Comparison of ENCODE assay signal across 15 cellular contexts in the genomic region with DNA sequence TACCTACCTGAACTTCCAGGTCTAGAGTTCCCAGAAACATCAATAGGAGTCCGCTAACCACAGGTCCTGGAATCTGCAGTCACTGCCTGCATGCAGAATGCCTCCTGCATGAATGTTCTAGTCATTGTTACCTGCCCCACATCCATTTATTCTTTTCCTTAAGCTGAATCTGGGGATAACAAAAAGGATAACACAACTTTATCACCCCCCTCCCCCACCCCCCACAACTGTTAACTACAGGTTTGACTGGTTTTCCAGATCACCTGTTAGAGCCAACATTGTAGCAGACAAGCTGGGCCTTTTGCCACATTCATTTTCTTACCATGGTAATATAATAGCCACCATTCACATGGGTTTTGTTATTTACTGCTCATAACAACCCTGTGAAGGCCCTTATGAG. TPM values are rescaled to one million over a fixed set of nuclear protein-coding genes. Genes with fewer than 3 reads are reported as not detected.
DNase-seq lines count a peak whose midpoint lies in the region; ATAC-seq and TF ChIP-seq lines count a peak whose summit lies in the region.
"Had no signal": no experiment of that assay in that cellular context is flagged by ENCODE, and none has a peak within 500 bp of the region (broad histone marks: within the 10 kb centered on the region; RNA-seq: fewer than 3 reads in every experiment).

No MANE protein-coding gene starts in this region.

- H3K4me3 ChIP-seq in LNCaP clone FGC (ENCODE audit: low read depth, low read length) = no peak overlapping the region
- no peak overlapping the region for H3K4me3 ChIP-seq in mammary epithelial cell (replicated peaks in 1 of 3; ENCODE audit: insufficient read depth in 1 of 3, low read depth in 2 of 3, low read length in 3 of 3)
- H3K4me3 ChIP-seq: SJCRH30 had no signal

- H3K4me1 Mint-ChIP-seq in progenitor cell of endocrine pancreas (ENCODE audit: low read depth) = peaks cover 37% of the 10 kb centered on the region

- H3K27me3 Mint-ChIP-seq in progenitor cell of endocrine pancreas = peaks cover 10% of the 10 kb centered on the region

- ATAC-seq in HG03469 (IDR thresholded peaks at IDR 0.05; ENCODE audit: unreplicated experiment) = no peak
- ATAC-seq in activated CD4-positive, CD25-positive, alpha-beta regulatory T cell treated with anti-CD3 and anti-CD28 coated beads, Interleukin-2, amount 50 U/mL, for 24 hours = no peak

- no peak overlapping the region for H3K27ac ChIP-seq in mammary epithelial cell (ENCODE audit: insufficient read depth, low read depth, low read length)
- H3K27ac ChIP-seq: SJCRH30 had no signal

- peaks cover 4% of the 10 kb centered on the region for H3K9me3 Mint-ChIP-seq in progenitor cell of endocrine pancreas (ENCODE audit: low read depth)

- BruUV-seq in mammary epithelial cell (replicated peaks; lab: Mats Ljungman, UMichigan) = no TSS peak

- H3K4me3 Mint-ChIP-seq in progenitor cell of endocrine pancreas (ENCODE audit: low read depth) = no peak overlapping the region

- peaks cover 23% of the 10 kb centered on the region for H3K4me1 ChIP-seq in mammary epithelial cell (ENCODE audit: insufficient read depth, low read length)
- H3K4me1 ChIP-seq: SJCRH30 had no signal

- no peak overlapping the region for H3K4me2 ChIP-seq in mammary epithelial cell (ENCODE audit: insufficient read depth, low read depth, low read length)

- WGBS in mammary epithelial cell (ENCODE audit: low coverage, missing lambda C conversion rate) = no CpG with 5 or more reads among the region's 1 CpG

- TF ChIP-seq CTCF in LNCaP clone FGC (IDR thresholded peaks at IDR 0.05; ENCODE audit: control insufficient read depth, extremely low read depth, insufficient read depth) = no peak
- TF ChIP-seq CTCF in mammary epithelial cell (conservative IDR thresholded peaks at IDR 0.05 in 1 of 2, IDR thresholded peaks at IDR 0.05 in 1 of 2; ENCODE audit: extremely low read depth in 1 of 2, insufficient read depth in 1 of 2, low read depth in 1 of 2, low read length in 2 of 2) = no peak
- no peak for TF ChIP-seq CTCF in progenitor cell of endocrine pancreas (IDR thresholded peaks at IDR 0.05; ENCODE audit: unreplicated experiment)

- no peaks in the 10 kb centered on the region for H3K9me3 ChIP-seq in mammary epithelial cell (replicated peaks; ENCODE audit: insufficient read depth, low read length)
- H3K9me3 ChIP-seq: Caco-2, SJCRH30 had no signal

- CTCF ChIA-PET in mammary epithelial cell (lab: Charles Lee; ENCODE audit: low non-redundant PET) = no interaction called here

- no peaks in the 10 kb centered on the region for H3K36me3 ChIP-seq in mammary epithelial cell (ENCODE audit: insufficient read depth, low read length)
- H3K36me3 ChIP-seq: SJCRH30 had no signal

- H2AFZ ChIP-seq in mammary epithelial cell (ENCODE audit: low read depth, low read length) = no peak overlapping the region

- H3K27me3 ChIP-seq in mammary epithelial cell (ENCODE audit: insufficient read depth, low read length) = no peaks in the 10 kb centered on the region
- H3K27me3 ChIP-seq: SJCRH30 had no signal

- intact Hi-C loops in mammary epithelial cell (cut with micrococcal nuclease) = no loop called here

- H4K20me1 ChIP-seq in mammary epithelial cell (ENCODE audit: insufficient read depth, low read length) = no peaks in the 10 kb centered on the region

- dilution Hi-C loops in mammary epithelial cell (cut with HindIII; ENCODE audit: low sequenced_read_pairs) = no loop called here

- DNase-seq in NCI-H2029 (lab: John Stamatoyannopoulos, UW) = peak; percentile 26
- no peak for DNase-seq in NCI-H2029 treated with DMSO at 0.1 percent for 48 hours (lab: John Stamatoyannopoulos, UW)
- DNase-seq in LNCaP clone FGC (ENCODE audit: low read depth) = peak; percentile 81
- peak; percentile 9 for DNase-seq in mammary epithelial cell
- no peak for DNase-seq in progenitor cell of endocrine pancreas (ENCODE audit: low spot score, unreplicated experiment)
- no peak for DNase-seq in HUDEP-2 (lab: John Stamatoyannopoulos, UW; ENCODE audit: unreplicated experiment in 76 of 76)
- DNase-seq: Caco-2, IMR-90, Kasumi-1, NCI-H1417 treated with DMSO at 0.1 percent for 48 hours, NCI-H2081 treated with DMSO at 0.1 percent for 48 hours, NCI-H446, SJCRH30 had no signal

- in situ Hi-C loops in mammary epithelial cell (cut with MboI; ENCODE audit: low sequenced_read_pairs in 2 of 2) = no loop called here

- H3K9ac ChIP-seq in mammary epithelial cell (ENCODE audit: insufficient read depth, low read length) = no peak overlapping the region

- no peaks in the 10 kb centered on the region for H3K79me2 ChIP-seq in mammary epithelial cell (ENCODE audit: insufficient read depth, low read length)

- H3K36me3 Mint-ChIP-seq in progenitor cell of endocrine pancreas (ENCODE audit: insufficient read depth) = no peaks in the 10 kb centered on the region

- peak overlapping the region; percentile 41 for H3K27ac Mint-ChIP-seq in progenitor cell of endocrine pancreas

RNA-seq across cellular contexts. Expression of a gene that starts 4.6 kb away (rescaled TPM):
- total RNA-seq in mammary epithelial cell = 10 to 100 TPM; 22.6 to 74.2 TPM
- polyA plus RNA-seq in mammary epithelial cell = 33.6 TPM
- 27.1 TPM for polyA minus RNA-seq in mammary epithelial cell
- total RNA-seq in progenitor cell of endocrine pancreas = 56.4 and 58.2 TPM in 2 replicates

Comparison
In these comparisons a context has a peak if more than half of its experiments do, and no peak if none do; other contexts are left out.
1. DNase-seq: peak in NCI-H2029 (single experiment), LNCaP clone FGC (single experiment) and mammary epithelial cell (single experiment); none in NCI-H2029 treated with DMSO at 0.1 percent for 48 hours (single experiment), progenitor cell of endocrine pancreas (single experiment) and HUDEP-2 (0 of 76).